In genomic region chr13:29908411-29908810, GRCh38 we compare ENCODE assay signal across 14 cellular contexts. TPM values are rescaled to one million over a fixed set of nuclear protein-coding genes. Genes with fewer than 3 reads are reported as not detected.
DNase-seq lines count a peak whose midpoint lies in the region; ATAC-seq and TF ChIP-seq lines count a peak whose summit lies in the region.
"Had no signal": no experiment of that assay in that cellular context is flagged by ENCODE, and none has a peak within 500 bp of the region (broad histone marks: within the 10 kb centered on the region; RNA-seq: fewer than 3 reads in every experiment).

No MANE protein-coding gene starts in this region.

- H3K4me3 Mint-ChIP-seq in activated CD8-positive, alpha-beta T cell treated with anti-CD3 and anti-CD28 coated beads for 36 hours = no peak overlapping the region
- H3K4me3 Mint-ChIP-seq: activated CD4-positive, alpha-beta memory T cell treated with anti-CD3 and anti-CD28 coated beads for 36 hours had no signal

- no peaks in the 10 kb centered on the region for H3K9me3 Mint-ChIP-seq in activated CD8-positive, alpha-beta T cell treated with anti-CD3 and anti-CD28 coated beads for 36 hours
- H3K9me3 Mint-ChIP-seq: activated CD4-positive, alpha-beta memory T cell treated with anti-CD3 and anti-CD28 coated beads for 36 hours had no signal

- intact Hi-C loops in activated CD8-positive, alpha-beta T cell treated with anti-CD3 and anti-CD28 coated beads for 36 hours (cut with micrococcal nuclease) = no loop called here

- H3K4me1 Mint-ChIP-seq in activated CD8-positive, alpha-beta T cell treated with anti-CD3 and anti-CD28 coated beads for 36 hours (ENCODE audit: low read depth) = peaks cover 11% of the 10 kb centered on the region

- TF ChIP-seq CTCF in AG10803 (conservative IDR thresholded peaks at IDR 0.05; ENCODE audit: low read length) (no peak), epithelial cell of esophagus (IDR thresholded peaks at IDR 0.05; ENCODE audit: insufficient read depth, low read depth, low read length, missing control alignments) (no peak)
- TF ChIP-seq CTCF in activated CD8-positive, alpha-beta T cell treated with anti-CD3 and anti-CD28 coated beads for 36 hours (IDR thresholded peaks at IDR 0.05) = no peak

- CTCF ChIA-PET in activated CD8-positive, alpha-beta T cell treated with anti-CD3 and anti-CD28 coated beads for 36 hours (lab: Charles Lee) = interaction anchor here (1.0 to 2.1 kb wide), 4 partner anchors 12 to 137 kb away, joined by 3 to 10 read pairs (median 8); no protein-coding TSS in a partner anchor

- ATAC-seq in activated CD8-positive, alpha-beta T cell treated with anti-CD3 and anti-CD28 coated beads for 36 hours = no peak
- ATAC-seq in GM18858 (IDR thresholded peaks at IDR 0.05; ENCODE audit: unreplicated experiment) = no peak
- ATAC-seq: HCT116 had no signal

- H3K4me3 ChIP-seq in AG10803 (ENCODE audit: low read length) (no peak overlapping the region), epithelial cell of esophagus (ENCODE audit: low read length) (no peak overlapping the region)
- H3K4me3 ChIP-seq: tibial artery had no signal

- no peak overlapping the region for H3K27ac Mint-ChIP-seq in activated CD8-positive, alpha-beta T cell treated with anti-CD3 and anti-CD28 coated beads for 36 hours
- H3K27ac Mint-ChIP-seq: activated CD4-positive, alpha-beta memory T cell treated with anti-CD3 and anti-CD28 coated beads for 36 hours had no signal

- H3K27me3 Mint-ChIP-seq in activated CD8-positive, alpha-beta T cell treated with anti-CD3 and anti-CD28 coated beads for 36 hours = no peaks in the 10 kb centered on the region
- H3K27me3 Mint-ChIP-seq: activated CD4-positive, alpha-beta memory T cell treated with anti-CD3 and anti-CD28 coated beads for 36 hours had no signal

- DNase-seq in AG10803 (ENCODE audit: low read depth) = peak; percentile 95
- DNase-seq in LHCN-M2 (ENCODE audit: low read depth) = peak; percentile 75
- peak; percentile 39 for DNase-seq in epithelial cell of esophagus (ENCODE audit: low read depth)
- peak; percentile 75 for DNase-seq in myocyte (ENCODE audit: low read depth)
- no peak for DNase-seq in activated CD8-positive, alpha-beta T cell treated with anti-CD3 and anti-CD28 coated beads for 36 hours
- no peak for DNase-seq in activated naive CD4-positive, alpha-beta T cell treated with anti-CD3 and anti-CD28 coated beads, Interleukin-2, amount 50 U/mL, for 16 hours
- DNase-seq in HT-29 (ENCODE audit: low spot score) = no peak
- DNase-seq: activated CD4-positive, alpha-beta memory T cell treated with anti-CD3 and anti-CD28 coated beads for 36 hours; activated effector memory CD4-positive, alpha-beta T cell treated with Interleukin-2 at 50 U/mL for 16 hours; caudate nucleus; MV-4-11 had no signal

- no peaks in the 10 kb centered on the region for H3K36me3 Mint-ChIP-seq in activated CD8-positive, alpha-beta T cell treated with anti-CD3 and anti-CD28 coated beads for 36 hours (ENCODE audit: low read depth)
- H3K36me3 Mint-ChIP-seq: activated CD4-positive, alpha-beta memory T cell treated with anti-CD3 and anti-CD28 coated beads for 36 hours had no signal

- POLR2A ChIA-PET in activated CD8-positive, alpha-beta T cell treated with anti-CD3 and anti-CD28 coated beads for 36 hours (lab: Charles Lee) = interaction anchor here (0.9 kb wide), 1 partner anchor 152 kb away, joined by 4 read pairs; no protein-coding TSS in a partner anchor

RNA-seq across cellular contexts. Expression of gene UBL3, which starts 58.0 kb away (rescaled TPM):
- total RNA-seq in LHCN-M2 (2014; rRNA removed) (5.7 and 9.2 TPM in 2 replicates), myocyte (24.9 and 27.4 TPM in 2 replicates)
- polyA plus RNA-seq in LHCN-M2 (2012) = 8.6 TPM
- polyA plus RNA-seq in myocyte (2012) = 21.8 TPM
- 1 to 10 TPM; 7.2 to 8.1 TPM for total RNA-seq in activated CD8-positive, alpha-beta T cell treated with anti-CD3 and anti-CD28 coated beads for 36 hours
- total RNA-seq in HT-29 (2014; rRNA removed; shearing (Covaris generic)) = 19.8 and 21.8 TPM in 2 replicates

Comparison
In these comparisons a context has a peak if more than half of its experiments do, and no peak if none do; other contexts are left out.
1. DNase-seq: peak in AG10803 (single experiment), LHCN-M2 (single experiment), epithelial cell of esophagus (single experiment) and myocyte (single experiment); none in activated CD8-positive, alpha-beta T cell treated with anti-CD3 and anti-CD28 coated beads for 36 hours (single experiment), activated naive CD4-positive, alpha-beta T cell treated with anti-CD3 and anti-CD28 coated beads, Interleukin-2, amount 50 U/mL, for 16 hours (single experiment) and HT-29 (single experiment).